In genomic region chr9:123320814-123321213, GRCh38 we compare ENCODE assay signal across 1 cellular context.
TF ChIP-seq lines count a peak whose summit lies in the region.

No MANE protein-coding gene starts in this region.

TF ChIP-seq in WTC11, 78 proteins besides CTCF, POLR2A, EP300 and RAD21 (continued from another document):
- TF ChIP-seq PRDM15 (CRISPR knock-in tag; IDR thresholded peaks at IDR 0.05) = no peak
- no peak for TF ChIP-seq STAT6 (CRISPR knock-in tag; conservative IDR thresholded peaks at IDR 0.05; ENCODE audit: low read depth)
- no peak for TF ChIP-seq FOXJ3 (CRISPR knock-in tag; IDR thresholded peaks at IDR 0.05; ENCODE audit: borderline replicate concordance)
- TF ChIP-seq, protein P1, sequence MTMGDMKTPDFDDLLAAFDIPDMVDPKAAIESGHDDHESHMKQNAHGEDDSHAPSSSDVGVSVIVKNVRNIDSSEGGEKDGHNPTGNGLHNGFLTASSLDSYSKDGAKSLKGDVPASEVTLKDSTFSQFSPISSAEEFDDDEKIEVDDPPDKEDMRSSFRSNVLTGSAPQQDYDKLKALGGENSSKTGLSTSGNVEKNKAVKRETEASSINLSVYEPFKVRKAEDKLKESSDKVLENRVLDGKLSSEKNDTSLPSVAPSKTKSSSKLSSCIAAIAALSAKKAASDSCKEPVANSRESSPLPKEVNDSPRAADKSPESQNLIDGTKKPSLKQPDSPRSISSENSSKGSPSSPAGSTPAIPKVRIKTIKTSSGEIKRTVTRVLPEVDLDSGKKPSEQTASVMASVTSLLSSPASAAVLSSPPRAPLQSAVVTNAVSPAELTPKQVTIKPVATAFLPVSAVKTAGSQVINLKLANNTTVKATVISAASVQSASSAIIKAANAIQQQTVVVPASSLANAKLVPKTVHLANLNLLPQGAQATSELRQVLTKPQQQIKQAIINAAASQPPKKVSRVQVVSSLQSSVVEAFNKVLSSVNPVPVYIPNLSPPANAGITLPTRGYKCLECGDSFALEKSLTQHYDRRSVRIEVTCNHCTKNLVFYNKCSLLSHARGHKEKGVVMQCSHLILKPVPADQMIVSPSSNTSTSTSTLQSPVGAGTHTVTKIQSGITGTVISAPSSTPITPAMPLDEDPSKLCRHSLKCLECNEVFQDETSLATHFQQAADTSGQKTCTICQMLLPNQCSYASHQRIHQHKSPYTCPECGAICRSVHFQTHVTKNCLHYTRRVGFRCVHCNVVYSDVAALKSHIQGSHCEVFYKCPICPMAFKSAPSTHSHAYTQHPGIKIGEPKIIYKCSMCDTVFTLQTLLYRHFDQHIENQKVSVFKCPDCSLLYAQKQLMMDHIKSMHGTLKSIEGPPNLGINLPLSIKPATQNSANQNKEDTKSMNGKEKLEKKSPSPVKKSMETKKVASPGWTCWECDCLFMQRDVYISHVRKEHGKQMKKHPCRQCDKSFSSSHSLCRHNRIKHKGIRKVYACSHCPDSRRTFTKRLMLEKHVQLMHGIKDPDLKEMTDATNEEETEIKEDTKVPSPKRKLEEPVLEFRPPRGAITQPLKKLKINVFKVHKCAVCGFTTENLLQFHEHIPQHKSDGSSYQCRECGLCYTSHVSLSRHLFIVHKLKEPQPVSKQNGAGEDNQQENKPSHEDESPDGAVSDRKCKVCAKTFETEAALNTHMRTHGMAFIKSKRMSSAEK (CRISPR knock-in tag; IDR thresholded peaks at IDR 0.05; ENCODE audit: borderline replicate concordance) = no peak
- no peak for TF ChIP-seq ATF1 (CRISPR knock-in tag; IDR thresholded peaks at IDR 0.05)
- TF ChIP-seq PRRX2 (CRISPR knock-in tag; IDR thresholded peaks at IDR 0.05) = no peak
- no peak for TF ChIP-seq GTF2I (CRISPR knock-in tag; conservative IDR thresholded peaks at IDR 0.05)
- no peak for TF ChIP-seq KAT7 (CRISPR knock-in tag; IDR thresholded peaks at IDR 0.05; ENCODE audit: borderline replicate concordance)
- no peak for TF ChIP-seq NFYB (CRISPR knock-in tag; conservative IDR thresholded peaks at IDR 0.05; ENCODE audit: low read depth)
- TF ChIP-seq, protein P2, sequence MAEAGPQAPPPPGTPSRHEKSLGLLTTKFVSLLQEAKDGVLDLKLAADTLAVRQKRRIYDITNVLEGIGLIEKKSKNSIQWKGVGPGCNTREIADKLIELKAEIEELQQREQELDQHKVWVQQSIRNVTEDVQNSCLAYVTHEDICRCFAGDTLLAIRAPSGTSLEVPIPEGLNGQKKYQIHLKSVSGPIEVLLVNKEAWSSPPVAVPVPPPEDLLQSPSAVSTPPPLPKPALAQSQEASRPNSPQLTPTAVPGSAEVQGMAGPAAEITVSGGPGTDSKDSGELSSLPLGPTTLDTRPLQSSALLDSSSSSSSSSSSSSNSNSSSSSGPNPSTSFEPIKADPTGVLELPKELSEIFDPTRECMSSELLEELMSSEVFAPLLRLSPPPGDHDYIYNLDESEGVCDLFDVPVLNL (CRISPR knock-in tag; IDR thresholded peaks at IDR 0.05; ENCODE audit: borderline replicate concordance, low read depth) = no peak
- TF ChIP-seq ATF6 (CRISPR knock-in tag; IDR thresholded peaks at IDR 0.05) = no peak
- TF ChIP-seq, protein P3, sequence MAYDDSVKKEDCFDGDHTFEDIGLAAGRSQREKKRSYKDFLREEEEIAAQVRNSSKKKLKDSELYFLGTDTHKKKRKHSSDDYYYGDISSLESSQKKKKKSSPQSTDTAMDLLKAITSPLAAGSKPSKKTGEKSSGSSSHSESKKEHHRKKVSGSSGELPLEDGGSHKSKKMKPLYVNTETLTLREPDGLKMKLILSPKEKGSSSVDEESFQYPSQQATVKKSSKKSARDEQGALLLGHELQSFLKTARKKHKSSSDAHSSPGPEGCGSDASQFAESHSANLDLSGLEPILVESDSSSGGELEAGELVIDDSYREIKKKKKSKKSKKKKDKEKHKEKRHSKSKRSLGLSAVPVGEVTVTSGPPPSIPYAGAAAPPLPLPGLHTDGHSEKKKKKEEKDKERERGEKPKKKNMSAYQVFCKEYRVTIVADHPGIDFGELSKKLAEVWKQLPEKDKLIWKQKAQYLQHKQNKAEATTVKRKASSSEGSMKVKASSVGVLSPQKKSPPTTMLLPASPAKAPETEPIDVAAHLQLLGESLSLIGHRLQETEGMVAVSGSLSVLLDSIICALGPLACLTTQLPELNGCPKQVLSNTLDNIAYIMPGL (CRISPR knock-in tag; IDR thresholded peaks at IDR 0.05) = no peak
- TF ChIP-seq, protein P4, sequence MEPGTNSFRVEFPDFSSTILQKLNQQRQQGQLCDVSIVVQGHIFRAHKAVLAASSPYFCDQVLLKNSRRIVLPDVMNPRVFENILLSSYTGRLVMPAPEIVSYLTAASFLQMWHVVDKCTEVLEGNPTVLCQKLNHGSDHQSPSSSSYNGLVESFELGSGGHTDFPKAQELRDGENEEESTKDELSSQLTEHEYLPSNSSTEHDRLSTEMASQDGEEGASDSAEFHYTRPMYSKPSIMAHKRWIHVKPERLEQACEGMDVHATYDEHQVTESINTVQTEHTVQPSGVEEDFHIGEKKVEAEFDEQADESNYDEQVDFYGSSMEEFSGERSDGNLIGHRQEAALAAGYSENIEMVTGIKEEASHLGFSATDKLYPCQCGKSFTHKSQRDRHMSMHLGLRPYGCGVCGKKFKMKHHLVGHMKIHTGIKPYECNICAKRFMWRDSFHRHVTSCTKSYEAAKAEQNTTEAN (CRISPR knock-in tag; IDR thresholded peaks at IDR 0.05) = no peak
- TF ChIP-seq RELA (CRISPR knock-in tag; IDR thresholded peaks at IDR 0.05; ENCODE audit: borderline replicate concordance) = no peak
